1 cellular context compared by ENCODE assay signal in the genomic region with DNA sequence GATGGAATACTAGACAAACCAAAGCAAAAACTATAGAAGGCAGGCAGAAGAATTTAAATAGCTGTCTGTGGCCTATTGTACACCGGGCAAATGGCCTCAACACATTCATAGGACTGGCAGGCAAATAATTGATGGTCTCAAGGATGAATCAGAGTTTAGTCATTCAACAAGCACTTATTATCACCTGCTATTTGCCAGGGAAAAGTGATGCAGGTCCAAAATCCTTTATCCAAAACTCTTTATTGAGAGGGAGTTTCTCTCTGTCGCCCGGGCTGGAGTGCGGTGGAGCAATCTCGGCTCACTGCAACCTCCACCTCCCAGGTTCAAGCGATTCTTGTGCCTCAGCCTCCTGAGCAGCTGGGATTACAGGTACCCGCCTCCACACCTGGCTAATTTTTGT.
TF ChIP-seq lines count a peak whose summit lies in the region.

No MANE protein-coding gene starts in this region.

TF ChIP-seq in GM23338, 12 proteins besides CTCF, POLR2A, EP300 and RAD21:
- TF ChIP-seq ZNF331 (CRISPR knock-in tag; IDR thresholded peaks at IDR 0.05; ENCODE audit: low read depth): no peak
- no peak for TF ChIP-seq ZNF114 (CRISPR knock-in tag; IDR thresholded peaks at IDR 0.05)
- no peak for TF ChIP-seq STAT1 (IDR thresholded peaks at IDR 0.05; ENCODE audit: unreplicated experiment)
- no peak for TF ChIP-seq EZH2phosphoT487 (IDR thresholded peaks at IDR 0.05; ENCODE audit: unreplicated experiment)
- TF ChIP-seq, protein P1, sequence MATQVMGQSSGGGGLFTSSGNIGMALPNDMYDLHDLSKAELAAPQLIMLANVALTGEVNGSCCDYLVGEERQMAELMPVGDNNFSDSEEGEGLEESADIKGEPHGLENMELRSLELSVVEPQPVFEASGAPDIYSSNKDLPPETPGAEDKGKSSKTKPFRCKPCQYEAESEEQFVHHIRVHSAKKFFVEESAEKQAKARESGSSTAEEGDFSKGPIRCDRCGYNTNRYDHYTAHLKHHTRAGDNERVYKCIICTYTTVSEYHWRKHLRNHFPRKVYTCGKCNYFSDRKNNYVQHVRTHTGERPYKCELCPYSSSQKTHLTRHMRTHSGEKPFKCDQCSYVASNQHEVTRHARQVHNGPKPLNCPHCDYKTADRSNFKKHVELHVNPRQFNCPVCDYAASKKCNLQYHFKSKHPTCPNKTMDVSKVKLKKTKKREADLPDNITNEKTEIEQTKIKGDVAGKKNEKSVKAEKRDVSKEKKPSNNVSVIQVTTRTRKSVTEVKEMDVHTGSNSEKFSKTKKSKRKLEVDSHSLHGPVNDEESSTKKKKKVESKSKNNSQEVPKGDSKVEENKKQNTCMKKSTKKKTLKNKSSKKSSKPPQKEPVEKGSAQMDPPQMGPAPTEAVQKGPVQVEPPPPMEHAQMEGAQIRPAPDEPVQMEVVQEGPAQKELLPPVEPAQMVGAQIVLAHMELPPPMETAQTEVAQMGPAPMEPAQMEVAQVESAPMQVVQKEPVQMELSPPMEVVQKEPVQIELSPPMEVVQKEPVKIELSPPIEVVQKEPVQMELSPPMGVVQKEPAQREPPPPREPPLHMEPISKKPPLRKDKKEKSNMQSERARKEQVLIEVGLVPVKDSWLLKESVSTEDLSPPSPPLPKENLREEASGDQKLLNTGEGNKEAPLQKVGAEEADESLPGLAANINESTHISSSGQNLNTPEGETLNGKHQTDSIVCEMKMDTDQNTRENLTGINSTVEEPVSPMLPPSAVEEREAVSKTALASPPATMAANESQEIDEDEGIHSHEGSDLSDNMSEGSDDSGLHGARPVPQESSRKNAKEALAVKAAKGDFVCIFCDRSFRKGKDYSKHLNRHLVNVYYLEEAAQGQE (IDR thresholded peaks at IDR 0.05; ENCODE audit: unreplicated experiment): no peak
- no peak for TF ChIP-seq NANOG (IDR thresholded peaks at IDR 0.05; ENCODE audit: borderline replicate concordance)
- no peak for TF ChIP-seq EZH2 (IDR thresholded peaks at IDR 0.05; ENCODE audit: low read depth, unreplicated experiment)
- TF ChIP-seq, protein P2, sequence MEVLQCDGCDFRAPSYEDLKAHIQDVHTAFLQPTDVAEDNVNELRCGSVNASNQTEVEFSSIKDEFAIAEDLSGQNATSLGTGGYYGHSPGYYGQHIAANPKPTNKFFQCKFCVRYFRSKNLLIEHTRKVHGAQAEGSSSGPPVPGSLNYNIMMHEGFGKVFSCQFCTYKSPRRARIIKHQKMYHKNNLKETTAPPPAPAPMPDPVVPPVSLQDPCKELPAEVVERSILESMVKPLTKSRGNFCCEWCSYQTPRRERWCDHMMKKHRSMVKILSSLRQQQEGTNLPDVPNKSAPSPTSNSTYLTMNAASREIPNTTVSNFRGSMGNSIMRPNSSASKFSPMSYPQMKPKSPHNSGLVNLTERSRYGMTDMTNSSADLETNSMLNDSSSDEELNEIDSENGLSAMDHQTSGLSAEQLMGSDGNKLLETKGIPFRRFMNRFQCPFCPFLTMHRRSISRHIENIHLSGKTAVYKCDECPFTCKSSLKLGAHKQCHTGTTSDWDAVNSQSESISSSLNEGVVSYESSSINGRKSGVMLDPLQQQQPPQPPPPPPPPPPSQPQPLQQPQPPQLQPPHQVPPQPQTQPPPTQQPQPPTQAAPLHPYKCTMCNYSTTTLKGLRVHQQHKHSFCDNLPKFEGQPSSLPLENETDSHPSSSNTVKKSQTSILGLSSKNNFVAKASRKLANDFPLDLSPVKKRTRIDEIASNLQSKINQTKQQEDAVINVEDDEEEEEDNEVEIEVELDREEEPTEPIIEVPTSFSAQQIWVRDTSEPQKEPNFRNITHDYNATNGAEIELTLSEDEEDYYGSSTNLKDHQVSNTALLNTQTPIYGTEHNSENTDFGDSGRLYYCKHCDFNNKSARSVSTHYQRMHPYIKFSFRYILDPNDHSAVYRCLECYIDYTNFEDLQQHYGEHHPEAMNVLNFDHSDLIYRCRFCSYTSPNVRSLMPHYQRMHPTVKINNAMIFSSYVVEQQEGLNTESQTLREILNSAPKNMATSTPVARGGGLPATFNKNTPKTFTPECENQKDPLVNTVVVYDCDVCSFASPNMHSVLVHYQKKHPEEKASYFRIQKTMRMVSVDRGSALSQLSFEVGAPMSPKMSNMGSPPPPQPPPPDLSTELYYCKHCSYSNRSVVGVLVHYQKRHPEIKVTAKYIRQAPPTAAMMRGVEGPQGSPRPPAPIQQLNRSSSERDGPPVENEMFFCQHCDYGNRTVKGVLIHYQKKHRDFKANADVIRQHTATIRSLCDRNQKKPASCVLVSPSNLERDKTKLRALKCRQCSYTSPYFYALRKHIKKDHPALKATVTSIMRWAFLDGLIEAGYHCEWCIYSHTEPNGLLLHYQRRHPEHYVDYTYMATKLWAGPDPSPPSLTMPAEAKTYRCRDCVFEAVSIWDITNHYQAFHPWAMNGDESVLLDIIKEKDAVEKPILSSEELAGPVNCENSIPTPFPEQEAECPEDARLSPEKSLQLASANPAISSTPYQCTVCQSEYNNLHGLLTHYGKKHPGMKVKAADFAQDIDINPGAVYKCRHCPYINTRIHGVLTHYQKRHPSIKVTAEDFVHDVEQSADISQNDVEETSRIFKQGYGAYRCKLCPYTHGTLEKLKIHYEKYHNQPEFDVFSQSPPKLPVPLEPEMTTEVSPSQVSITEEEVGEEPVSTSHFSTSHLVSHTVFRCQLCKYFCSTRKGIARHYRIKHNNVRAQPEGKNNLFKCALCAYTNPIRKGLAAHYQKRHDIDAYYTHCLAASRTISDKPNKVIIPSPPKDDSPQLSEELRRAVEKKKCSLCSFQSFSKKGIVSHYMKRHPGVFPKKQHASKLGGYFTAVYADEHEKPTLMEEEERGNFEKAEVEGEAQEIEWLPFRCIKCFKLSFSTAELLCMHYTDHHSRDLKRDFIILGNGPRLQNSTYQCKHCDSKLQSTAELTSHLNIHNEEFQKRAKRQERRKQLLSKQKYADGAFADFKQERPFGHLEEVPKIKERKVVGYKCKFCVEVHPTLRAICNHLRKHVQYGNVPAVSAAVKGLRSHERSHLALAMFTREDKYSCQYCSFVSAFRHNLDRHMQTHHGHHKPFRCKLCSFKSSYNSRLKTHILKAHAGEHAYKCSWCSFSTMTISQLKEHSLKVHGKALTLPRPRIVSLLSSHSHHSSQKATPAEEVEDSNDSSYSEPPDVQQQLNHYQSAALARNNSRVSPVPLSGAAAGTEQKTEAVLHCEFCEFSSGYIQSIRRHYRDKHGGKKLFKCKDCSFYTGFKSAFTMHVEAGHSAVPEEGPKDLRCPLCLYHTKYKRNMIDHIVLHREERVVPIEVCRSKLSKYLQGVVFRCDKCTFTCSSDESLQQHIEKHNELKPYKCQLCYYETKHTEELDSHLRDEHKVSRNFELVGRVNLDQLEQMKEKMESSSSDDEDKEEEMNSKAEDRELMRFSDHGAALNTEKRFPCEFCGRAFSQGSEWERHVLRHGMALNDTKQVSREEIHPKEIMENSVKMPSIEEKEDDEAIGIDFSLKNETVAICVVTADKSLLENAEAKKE (CRISPR knock-in tag; IDR thresholded peaks at IDR 0.05): no peak
- TF ChIP-seq, protein P3, sequence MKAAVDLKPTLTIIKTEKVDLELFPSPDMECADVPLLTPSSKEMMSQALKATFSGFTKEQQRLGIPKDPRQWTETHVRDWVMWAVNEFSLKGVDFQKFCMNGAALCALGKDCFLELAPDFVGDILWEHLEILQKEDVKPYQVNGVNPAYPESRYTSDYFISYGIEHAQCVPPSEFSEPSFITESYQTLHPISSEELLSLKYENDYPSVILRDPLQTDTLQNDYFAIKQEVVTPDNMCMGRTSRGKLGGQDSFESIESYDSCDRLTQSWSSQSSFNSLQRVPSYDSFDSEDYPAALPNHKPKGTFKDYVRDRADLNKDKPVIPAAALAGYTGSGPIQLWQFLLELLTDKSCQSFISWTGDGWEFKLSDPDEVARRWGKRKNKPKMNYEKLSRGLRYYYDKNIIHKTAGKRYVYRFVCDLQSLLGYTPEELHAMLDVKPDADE (IDR thresholded peaks at IDR 0.05): no peak
- TF ChIP-seq JUNB (IDR thresholded peaks at IDR 0.05; ENCODE audit: unreplicated experiment): no peak
- no peak for TF ChIP-seq CREB1 (CRISPR knock-in tag; IDR thresholded peaks at IDR 0.05; ENCODE audit: low read depth)
- TF ChIP-seq POLR2AphosphoS5 (IDR thresholded peaks at IDR 0.05; ENCODE audit: low read depth): no peak
TF ChIP-seq in GM23338: peak in this region for 0.
